Comparison of ENCODE assay signal across 19 cellular contexts in genomic region chr12:12338528-12339168, GRCh38. TPM values are rescaled to one million over a fixed set of nuclear protein-coding genes. Genes with fewer than 3 reads are reported as not detected.
DNase-seq lines count a peak whose midpoint lies in the region; ATAC-seq and TF ChIP-seq lines count a peak whose summit lies in the region.
"Had no signal": no experiment of that assay in that cellular context is flagged by ENCODE, and none has a peak within 500 bp of the region (broad histone marks: within the 10 kb centered on the region; RNA-seq: fewer than 3 reads in every experiment).

No MANE protein-coding gene starts in this region.

- H3K36me3 Mint-ChIP-seq in MCF 10A (ENCODE audit: insufficient read depth, unreplicated experiment) (peaks cover 9% of the 10 kb centered on the region), neural progenitor cell (peaks cover 2% of the 10 kb centered on the region)
- H3K36me3 Mint-ChIP-seq: activated CD4-positive, alpha-beta memory T cell treated with anti-CD3 and anti-CD28 coated beads for 36 hours; activated naive CD4-positive, alpha-beta T cell treated with anti-CD3 and anti-CD28 coated beads, Interleukin-2, amount 10 ng/mL, durations not matched to agents 7 days and 5 days; stimulated activated memory B cell treated with anti-CD40 and anti-IgM and Interleukin-4, amounts not matched to agents 10 μg/mL and 1 μg/mL and 100 μg/mL, for 72 hours had no signal

- no TSS peak for BruUV-seq in MCF 10A (replicated peaks; lab: Mats Ljungman, UMichigan)

- intact Hi-C loops in right cardiac atrium (cut with DNase I) (no loop called here), cardiac septum (cut with DNase I) (no loop called here), MCF 10A (cut with micrococcal nuclease) (no loop called here), uterus (cut with DNase I; ENCODE audit: low total_unique reads) (no loop called here)

- TF ChIP-seq CTCF in MCF 10A (IDR thresholded peaks at IDR 0.05; ENCODE audit: unreplicated experiment) (no peak), uterus (IDR thresholded peaks at IDR 0.05) (no peak), neural progenitor cell (IDR thresholded peaks at IDR 0.05) (no peak)

- no peaks in the 10 kb centered on the region for H3K79me2 ChIP-seq in neural progenitor cell (ENCODE audit: low read depth)

- no peak overlapping the region for H3K4me3 ChIP-seq in right cardiac atrium (ENCODE audit: low read length)
- no peak overlapping the region for H3K4me3 ChIP-seq in uterus
- H3K4me3 ChIP-seq in neural progenitor cell: no peak overlapping the region
- H3K4me3 ChIP-seq: BLaER1, left lung had no signal

- WGBS in right cardiac atrium: 70% methylated on average over 8 of the region's 8 CpGs

- peak; percentile 40 to 74 for ATAC-seq in right cardiac atrium
- ATAC-seq: left lung; stimulated activated memory B cell treated with anti-CD40 and anti-IgM and Interleukin-4, amounts not matched to agents 10 μg/mL and 1 μg/mL and 100 μg/mL, for 72 hours had no signal

- no peak overlapping the region for H3K9ac ChIP-seq in neural progenitor cell
- H3K9ac ChIP-seq: BLaER1 had no signal

- H2AFZ ChIP-seq in neural progenitor cell (replicated peaks): no peak overlapping the region

- no peaks in the 10 kb centered on the region for H3K4me1 ChIP-seq in right cardiac atrium (ENCODE audit: control insufficient read depth, insufficient read depth, low read length)
- H3K4me1 ChIP-seq in uterus: no peaks in the 10 kb centered on the region
- no peaks in the 10 kb centered on the region for H3K4me1 ChIP-seq in neural progenitor cell

- H3K9me3 ChIP-seq in right cardiac atrium (ENCODE audit: control insufficient read depth, low read length) (no peaks in the 10 kb centered on the region), uterus (no peaks in the 10 kb centered on the region), neural progenitor cell (ENCODE audit: low read depth) (no peaks in the 10 kb centered on the region)
- H3K9me3 ChIP-seq: left lung had no signal

- H3K27ac ChIP-seq in right cardiac atrium (ENCODE audit: low read length) (peak overlapping the region; percentile 72), uterus (peak overlapping the region; percentile 58 to 68), neural progenitor cell (no peak overlapping the region)
- H3K27ac ChIP-seq: BLaER1 had no signal

- no peaks in the 10 kb centered on the region for H3K27me3 ChIP-seq in right cardiac atrium (ENCODE audit: control insufficient read depth, insufficient read depth)
- no peaks in the 10 kb centered on the region for H3K27me3 ChIP-seq in uterus
- no peaks in the 10 kb centered on the region for H3K27me3 ChIP-seq in neural progenitor cell
- H3K27me3 ChIP-seq: BLaER1, left lung had no signal

- H4K20me1 ChIP-seq in neural progenitor cell (ENCODE audit: low read depth): no peaks in the 10 kb centered on the region
- H4K20me1 ChIP-seq: BLaER1 had no signal

- H3K4me1 Mint-ChIP-seq in MCF 10A (ENCODE audit: insufficient read depth, unreplicated experiment) (peaks cover 29% of the 10 kb centered on the region), neural progenitor cell (no peaks in the 10 kb centered on the region)

- H3F3A ChIP-seq in neural progenitor cell (ENCODE audit: low read depth): no peaks in the 10 kb centered on the region

- peak overlapping the region; percentile 84 for H3K27ac Mint-ChIP-seq in MCF 10A (ENCODE audit: low read depth, unreplicated experiment)
- H3K27ac Mint-ChIP-seq in neural progenitor cell: no peak overlapping the region
- H3K27ac Mint-ChIP-seq: activated CD4-positive, alpha-beta memory T cell treated with anti-CD3 and anti-CD28 coated beads for 36 hours; activated naive CD4-positive, alpha-beta T cell treated with anti-CD3 and anti-CD28 coated beads, Interleukin-2, amount 10 ng/mL, durations not matched to agents 7 days and 5 days; stimulated activated memory B cell treated with anti-CD40 and anti-IgM and Interleukin-4, amounts not matched to agents 10 μg/mL and 1 μg/mL and 100 μg/mL, for 72 hours had no signal

- peak overlapping the region; percentile 64 for H3K4me3 Mint-ChIP-seq in MCF 10A (ENCODE audit: unreplicated experiment)
- H3K4me3 Mint-ChIP-seq in neural progenitor cell: no peak overlapping the region
- H3K4me3 Mint-ChIP-seq: activated CD4-positive, alpha-beta memory T cell treated with anti-CD3 and anti-CD28 coated beads for 36 hours; activated naive CD4-positive, alpha-beta T cell treated with anti-CD3 and anti-CD28 coated beads, Interleukin-2, amount 10 ng/mL, durations not matched to agents 7 days and 5 days; stimulated activated memory B cell treated with anti-CD40 and anti-IgM and Interleukin-4, amounts not matched to agents 10 μg/mL and 1 μg/mL and 100 μg/mL, for 72 hours had no signal

- H3K4me2 ChIP-seq in neural progenitor cell: no peak overlapping the region
- H3K4me2 ChIP-seq: BLaER1 had no signal

- CTCF ChIA-PET in MCF 10A (lab: Yijun Ruan, JAX): interaction anchor here (0.5 to 1.5 kb wide), 8 partner anchors 11 to 783 kb away, joined by 3 to 8 read pairs (median 4); no protein-coding TSS in a partner anchor

- H3K27me3 Mint-ChIP-seq in MCF 10A (ENCODE audit: insufficient read depth, unreplicated experiment) (no peaks in the 10 kb centered on the region), neural progenitor cell (ENCODE audit: insufficient read depth, low read depth) (no peaks in the 10 kb centered on the region)
- H3K27me3 Mint-ChIP-seq: activated CD4-positive, alpha-beta memory T cell treated with anti-CD3 and anti-CD28 coated beads for 36 hours; activated naive CD4-positive, alpha-beta T cell treated with anti-CD3 and anti-CD28 coated beads, Interleukin-2, amount 10 ng/mL, durations not matched to agents 7 days and 5 days; stimulated activated memory B cell treated with anti-CD40 and anti-IgM and Interleukin-4, amounts not matched to agents 10 μg/mL and 1 μg/mL and 100 μg/mL, for 72 hours had no signal

- no peaks in the 10 kb centered on the region for H3K36me3 ChIP-seq in uterus
- no peaks in the 10 kb centered on the region for H3K36me3 ChIP-seq in neural progenitor cell
- H3K36me3 ChIP-seq: BLaER1 had no signal

- H3K9me3 Mint-ChIP-seq in MCF 10A (ENCODE audit: unreplicated experiment) (no peaks in the 10 kb centered on the region), neural progenitor cell (no peaks in the 10 kb centered on the region)
- H3K9me3 Mint-ChIP-seq: activated CD4-positive, alpha-beta memory T cell treated with anti-CD3 and anti-CD28 coated beads for 36 hours; activated naive CD4-positive, alpha-beta T cell treated with anti-CD3 and anti-CD28 coated beads, Interleukin-2, amount 10 ng/mL, durations not matched to agents 7 days and 5 days; stimulated activated memory B cell treated with anti-CD40 and anti-IgM and Interleukin-4, amounts not matched to agents 10 μg/mL and 1 μg/mL and 100 μg/mL, for 72 hours had no signal

- TF ChIP-seq POLR2A in uterus (IDR thresholded peaks at IDR 0.05): peak in 1 of 2 donors; percentile 39

- POLR2A ChIA-PET in MCF 10A (lab: Yijun Ruan, JAX): interaction anchor here (0.8 to 2.9 kb wide), 6 partner anchors 11 to 257 kb away, joined by 3 to 18 read pairs (median 3); partner anchors contain the start of genes BORCS5 and MANSC1

- no peak for DNase-seq in right cardiac atrium
- no peak for DNase-seq in cardiac septum (ENCODE audit: low spot score)
- peak; percentile 87 for DNase-seq in MCF 10A (ENCODE audit: unreplicated experiment)
- DNase-seq in lung microvascular endothelial cell (ENCODE audit: low read depth in 2 of 2): peak; percentile 21 to 91
- DNase-seq in uterus: no peak
- no peak for DNase-seq in neural progenitor cell (ENCODE audit: low spot score)
- no peak for DNase-seq in stimulated activated CD4-positive, alpha-beta T cell treated with anti-CD3 and anti-CD28 coated beads, Interleukin-12 subunit alpha, Interleukin-12 subunit beta, amount 100 ng/mL, for 4 hours
- DNase-seq in SHP77 (lab: John Stamatoyannopoulos, UW): no peak
- DNase-seq: activated CD4-positive, alpha-beta memory T cell treated with anti-CD3 and anti-CD28 coated beads for 36 hours; activated naive CD4-positive, alpha-beta T cell treated with anti-CD3 and anti-CD28 coated beads, Interleukin-2, amount 10 ng/mL, durations not matched to agents 7 days and 5 days; GDM1; Kasumi-1; left lung; NCI-H2107; nucleus accumbens; stimulated activated CD4-positive, alpha-beta T cell treated with anti-CD3 and anti-CD28 coated beads, Interleukin-1b, Interleukin-23, amount 100 ng/mL, for 48 hours; T1000 had no signal

RNA-seq across cellular contexts. Expression of gene MANSC1, which starts 11.4 kb away (rescaled TPM):
- 10 to 100 TPM; 13.0 to 19.0 (median 14.2) TPM for total RNA-seq in right cardiac atrium
- 8.1 TPM for polyA plus RNA-seq in right cardiac atrium
- 9.2 TPM for total RNA-seq in cardiac septum
- 9.9 and 10.1 TPM in 2 replicates for total RNA-seq in MCF 10A (2022)
- 5.0 and 5.4 TPM in 2 replicates for total RNA-seq in lung microvascular endothelial cell
- 10 to 100 TPM in 2 of 4 donors, 1 to 10 TPM in 2; 5.1 to 34.4 (median 16.9) TPM for total RNA-seq in uterus
- total RNA-seq in neural progenitor cell (ENCODE audit: low replicate concordance): 6.2 and 6.5 TPM in 2 replicates

RNA-seq across cellular contexts. Expression of gene BORCS5, which starts 18.2 kb away (rescaled TPM):
- total RNA-seq in right cardiac atrium (10 to 100 TPM in 2 of 4 donors, 1 to 10 TPM in 2; 8.0 to 10.9 (median 10.0) TPM), cardiac septum (9.7 TPM), MCF 10A (2022) (11.0 and 15.3 TPM in 2 replicates), lung microvascular endothelial cell (2.2 and 4.0 TPM in 2 replicates), uterus (10 to 100 TPM in 3 of 4 donors, under 1 TPM in 1; 0.51 to 87.1 (median 17.9) TPM), neural progenitor cell (ENCODE audit: low replicate concordance) (11.4 and 13.3 TPM in 2 replicates)
- 6.3 TPM for polyA plus RNA-seq in right cardiac atrium

Comparison
In these comparisons a context has a peak if more than half of its experiments do, and no peak if none do; other contexts are left out.
1. DNase-seq: peak in MCF 10A (single experiment) and lung microvascular endothelial cell (2 of 2); none in right cardiac atrium (0 of 3), cardiac septum (single experiment), uterus (0 of 2), neural progenitor cell (single experiment), stimulated activated CD4-positive, alpha-beta T cell treated with anti-CD3 and anti-CD28 coated beads, Interleukin-12 subunit alpha, Interleukin-12 subunit beta, amount 100 ng/mL, for 4 hours (single experiment) and SHP77 (0 of 2).